Comparison of ENCODE assay signal across 13 cellular contexts in the genomic region with DNA sequence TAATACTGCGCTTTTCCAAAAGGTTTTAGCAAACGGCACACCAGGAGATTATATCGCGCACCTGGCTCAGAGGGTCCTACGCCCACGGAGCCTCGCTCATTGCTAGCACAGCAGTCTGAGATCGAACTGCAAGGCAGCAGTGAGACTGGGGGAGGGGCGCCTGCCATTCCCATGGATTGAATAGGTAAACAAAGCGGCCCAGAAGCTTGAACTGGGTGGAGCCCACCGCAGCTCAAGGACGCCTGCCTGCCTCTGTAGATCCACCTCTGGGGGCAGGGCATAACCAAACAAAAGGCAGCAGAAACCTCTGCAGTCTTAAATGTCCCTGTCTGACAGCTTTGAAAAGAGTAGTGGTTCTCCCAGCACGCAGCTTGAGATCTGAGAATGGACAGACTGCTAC. TPM values are rescaled to one million over a fixed set of nuclear protein-coding genes. Genes with fewer than 3 reads are reported as not detected.
"Had no signal": no experiment of that assay in that cellular context is flagged by ENCODE, and none has a peak within 500 bp of the region (broad histone marks: within the 10 kb centered on the region; RNA-seq: fewer than 3 reads in every experiment).

No MANE protein-coding gene starts in this region.

RNA-seq across cellular contexts. Expression of a gene that starts 33.4 kb away (rescaled TPM):
- total RNA-seq: activated CD4-positive, alpha-beta memory T cell treated with anti-CD3 and anti-CD28 coated beads for 36 hours; activated CD4-positive, alpha-beta memory T cell treated with anti-CD3 and anti-CD28 coated beads, Interleukin-2, amount 10 ng/mL, durations not matched to agents 7 days and 5 days; activated CD4-positive, alpha-beta T cell treated with anti-CD3 and anti-CD28 coated beads for 36 hours; activated CD4-positive, alpha-beta T cell treated with anti-CD3 and anti-CD28 coated beads, Interleukin-2, amount 10 ng/mL, durations not matched to agents 24 days and 14 days; activated CD4-positive, alpha-beta T cell treated with anti-CD3 and anti-CD28 coated beads, Interleukin-2, amount 10 ng/mL, durations not matched to agents 7 days and 5 days; activated CD8-positive, alpha-beta memory T cell treated with anti-CD3 and anti-CD28 coated beads for 36 hours; activated CD8-positive, alpha-beta memory T cell treated with anti-CD3 and anti-CD28 coated beads, Interleukin-2, amount 10 ng/mL, durations not matched to agents 7 days and 5 days; activated CD8-positive, alpha-beta T cell treated with anti-CD3 and anti-CD28 coated beads for 36 hours; activated CD8-positive, alpha-beta T cell treated with anti-CD3 and anti-CD28 coated beads, Interleukin-2, amount 10 ng/mL, durations not matched to agents 7 days and 5 days; T-helper 1 cell treated with Interleukin-12 subunit alpha and Interleukin-12 subunit beta and Interleukin-4 antibody, amounts not matched to agents 30 ng/mL and 1 ng/mL, for 36 hours; T-helper 17 cell; T-helper 2 cell treated with Interferon-gamma antibody and Interleukin-4, amounts not matched to agents 100 ng/mL and 5 ng/mL, for 36 hours; WTC11 had no signal
